Comparison of ENCODE assay signal across 8 cellular contexts in the genomic region with DNA sequence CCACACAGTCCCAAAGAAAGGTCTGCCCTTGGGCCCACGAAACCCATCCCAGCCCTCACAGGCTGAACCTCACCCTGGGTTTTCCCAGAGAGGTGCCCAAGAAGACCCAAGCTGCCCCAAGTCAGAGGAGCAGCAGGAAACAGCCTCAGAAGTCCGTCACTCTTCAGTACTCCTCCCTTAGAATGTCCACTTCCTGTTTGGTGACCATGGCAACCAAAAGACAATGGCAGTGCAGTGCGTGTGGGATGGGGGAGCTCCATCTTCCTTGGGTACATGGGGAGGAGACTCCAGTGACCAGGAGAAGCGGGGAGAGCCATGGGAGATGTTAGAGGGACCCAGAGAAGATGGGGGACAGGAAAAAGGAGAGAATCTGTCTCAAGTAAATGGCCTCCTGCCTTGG. TPM values are rescaled to one million over a fixed set of nuclear protein-coding genes. Genes with fewer than 3 reads are reported as not detected.
DNase-seq lines count a peak whose midpoint lies in the region; ATAC-seq, FAIRE-seq and TF ChIP-seq lines count a peak whose summit lies in the region.

No MANE protein-coding gene starts in this region.

- DNase-seq in GM18507 (ENCODE audit: extremely low spot score, insufficient read length, low read depth) (no peak), left colon (no peak), colonic mucosa (no peak), sigmoid colon (no peak), superior temporal gyrus (ENCODE audit: extremely low spot score) (no peak), hepatocyte (ENCODE audit: low spot score) (no peak)

- peaks cover 79% of the 10 kb centered on the region for H3K36me3 Mint-ChIP-seq in activated T-helper 17 cell treated with anti-CD3 and anti-CD28 coated beads, Interleukin-2, amount 50 U/mL, for 72 hours (ENCODE audit: low read depth)

- H3K4me1 ChIP-seq in BLaER1 (peaks cover 25% of the 10 kb centered on the region), colonic mucosa (peaks cover 6% of the 10 kb centered on the region), sigmoid colon (peaks cover 0 to 8% (median 7%) of the 10 kb centered on the region in 4 donors), hepatocyte (ENCODE audit: insufficient read depth) (no peaks in the 10 kb centered on the region)

- H3K4me1 Mint-ChIP-seq in activated T-helper 17 cell treated with anti-CD3 and anti-CD28 coated beads, Interleukin-2, amount 50 U/mL, for 72 hours: peaks cover 35% of the 10 kb centered on the region

- no peaks in the 10 kb centered on the region for H3K79me2 ChIP-seq in hepatocyte

- peak overlapping the region; percentile 68 for H3K4me2 ChIP-seq in BLaER1
- no peak overlapping the region for H3K4me2 ChIP-seq in hepatocyte

- FAIRE-seq in GM18507 (lab: Jason Lieb, UNC): peak; percentile 45

- intact Hi-C loops in left colon (cut with DNase I, micrococcal nuclease): no loop called here
- intact Hi-C loops in colonic mucosa (cut with DNase I): no loop called here
- intact Hi-C loops in sigmoid colon (cut with DNase I): no loop called here

- no peak for TF ChIP-seq EP300 in sigmoid colon (IDR thresholded peaks at IDR 0.05)

- ATAC-seq in activated T-helper 17 cell treated with anti-CD3 and anti-CD28 coated beads, Interleukin-2, amount 50 U/mL, for 72 hours (replicated peaks): peak; percentile 32
- peak; percentile 38 for ATAC-seq in left colon

- H3K27me3 Mint-ChIP-seq in activated T-helper 17 cell treated with anti-CD3 and anti-CD28 coated beads, Interleukin-2, amount 50 U/mL, for 72 hours: no peaks in the 10 kb centered on the region

- H3K4me3 Mint-ChIP-seq in activated T-helper 17 cell treated with anti-CD3 and anti-CD28 coated beads, Interleukin-2, amount 50 U/mL, for 72 hours: peak overlapping the region; percentile 27

- H3K4me3 ChIP-seq in BLaER1 (no peak overlapping the region), colonic mucosa (no peak overlapping the region), sigmoid colon (no peak overlapping the region), hepatocyte (no peak overlapping the region)

- WGBS in sigmoid colon, 2 donors: 39 to 54% methylated on average over 4 of the region's 4 CpGs
- WGBS in hepatocyte (ENCODE audit: low lambda C conversion rate, missing lambda C conversion rate): 62% methylated on average over 4 of the region's 4 CpGs

- H3K27me3 ChIP-seq in BLaER1 (no peaks in the 10 kb centered on the region), colonic mucosa (no peaks in the 10 kb centered on the region), sigmoid colon (no peaks in the 10 kb centered on the region), hepatocyte (no peaks in the 10 kb centered on the region)

- H3K9me3 ChIP-seq in BLaER1: peaks cover 5% of the 10 kb centered on the region; the same call in 1 of the 2 replicates
- no peaks in the 10 kb centered on the region for H3K9me3 ChIP-seq in colonic mucosa
- H3K9me3 ChIP-seq in sigmoid colon: no peaks in the 10 kb centered on the region
- no peaks in the 10 kb centered on the region for H3K9me3 ChIP-seq in hepatocyte (ENCODE audit: low read depth)

- H3K27ac ChIP-seq in BLaER1: peak overlapping the region; percentile 45
- H3K27ac ChIP-seq in colonic mucosa: no peak overlapping the region
- H3K27ac ChIP-seq in sigmoid colon: no peak overlapping the region
- no peak overlapping the region for H3K27ac ChIP-seq in hepatocyte

- H3K27ac Mint-ChIP-seq in activated T-helper 17 cell treated with anti-CD3 and anti-CD28 coated beads, Interleukin-2, amount 50 U/mL, for 72 hours: peak overlapping the region; percentile 91

- H3K36me3 ChIP-seq in BLaER1 (no peaks in the 10 kb centered on the region), colonic mucosa (no peaks in the 10 kb centered on the region), sigmoid colon (no peaks in the 10 kb centered on the region), hepatocyte (replicated peaks; ENCODE audit: insufficient read depth, low read depth) (no peaks in the 10 kb centered on the region)

- TF ChIP-seq CTCF in colonic mucosa (IDR thresholded peaks at IDR 0.05) (no peak), sigmoid colon (IDR thresholded peaks at IDR 0.05) (no peak), hepatocyte (IDR thresholded peaks at IDR 0.05; ENCODE audit: poor library complexity) (no peak)

- no peak overlapping the region for H2AFZ ChIP-seq in hepatocyte

- H3K9me2 ChIP-seq in hepatocyte (replicated peaks; ENCODE audit: insufficient read depth): no peaks in the 10 kb centered on the region

- no peak overlapping the region; the same call in 1 of the 2 replicates for H3K9ac ChIP-seq in BLaER1
- no peak overlapping the region for H3K9ac ChIP-seq in colonic mucosa (ENCODE audit: low read depth in 2 of 2, low read length in 2 of 2)

- no peaks in the 10 kb centered on the region for H3K9me3 Mint-ChIP-seq in activated T-helper 17 cell treated with anti-CD3 and anti-CD28 coated beads, Interleukin-2, amount 50 U/mL, for 72 hours

- H4K20me1 ChIP-seq in BLaER1: no peaks in the 10 kb centered on the region
- no peaks in the 10 kb centered on the region for H4K20me1 ChIP-seq in hepatocyte (ENCODE audit: insufficient read depth, poor library complexity, severe bottlenecking)

- no peak for TF ChIP-seq POLR2A in sigmoid colon (IDR thresholded peaks at IDR 0.05)

RNA-seq across cellular contexts. Expression of a gene that starts 11.3 kb away (rescaled TPM):
- total RNA-seq in activated T-helper 17 cell treated with anti-CD3 and anti-CD28 coated beads, Interleukin-2, amount 50 U/mL, for 72 hours: 10 to 100 TPM; 79.7 to 89.1 TPM
- 1 to 10 TPM; 1.3 to 5.1 TPM for total RNA-seq in left colon
- 1 to 10 TPM; 2.5 to 4.4 TPM for total RNA-seq in colonic mucosa
- total RNA-seq in sigmoid colon: 1 to 10 TPM; 6.1 to 10.0 (median 7.6) TPM
- 10 to 100 TPM in 1 of 3 donors, 1 to 10 TPM in 2; 1.8 to 26.1 (median 6.7) TPM for polyA plus RNA-seq in sigmoid colon
- total RNA-seq in hepatocyte: 0.37 and 0.72 TPM in 2 replicates
- 1.5 and 1.8 TPM in 2 replicates for polyA plus RNA-seq in hepatocyte

RNA-seq across cellular contexts. Expression of a gene that starts 24.5 kb away (rescaled TPM):
- under 1 TPM; 0.24 to 0.71 TPM for total RNA-seq in activated T-helper 17 cell treated with anti-CD3 and anti-CD28 coated beads, Interleukin-2, amount 50 U/mL, for 72 hours
- total RNA-seq in left colon (1 to 10 TPM; 3.6 to 8.0 TPM), colonic mucosa (1 to 10 TPM; 7.2 to 8.8 TPM), sigmoid colon (10 to 100 TPM in 1 of 4 donors, 1 to 10 TPM in 2, under 1 TPM in 1; 0.95 to 11.6 (median 6.7) TPM), hepatocyte (69.7 and 70.1 TPM in 2 replicates)
- polyA plus RNA-seq in sigmoid colon (10 to 100 TPM in 1 of 3 donors, 1 to 10 TPM in 2; 1.8 to 16.9 (median 2.4) TPM), hepatocyte (54.4 and 59.6 TPM in 2 replicates)

Comparison
In these comparisons a context has a peak if more than half of its experiments do, and no peak if none do; other contexts are left out.
1. RNA of a gene that starts 11.3 kb away (total RNA-seq): 79.7 to 89.1 TPM in activated T-helper 17 cell treated with anti-CD3 and anti-CD28 coated beads, Interleukin-2, amount 50 U/mL, for 72 hours; 6.1 to 10.0 TPM in sigmoid colon, 1.3 to 5.1 TPM in left colon, 2.5 to 4.4 TPM in colonic mucosa and 0.37 to 0.72 TPM in hepatocyte; every median in the first group is over 4 times any median in the second.